24 cellular contexts compared by ENCODE assay signal in genomic region chr3:10631224-10631623, GRCh38.
"Had no signal": no experiment of that assay in that cellular context is flagged by ENCODE, and none has a peak within 500 bp of the region (broad histone marks: within the 10 kb centered on the region; RNA-seq: fewer than 3 reads in every experiment).

No MANE protein-coding gene starts in this region.

- H3K36me3 ChIP-seq: colonic mucosa, esophagus squamous epithelium, gastrocnemius medialis, heart right ventricle, left ventricle myocardium inferior, lower lobe of right lung had no signal

- H3K27ac ChIP-seq: colonic mucosa, epithelial cell of prostate, esophagus squamous epithelium, gastrocnemius medialis, heart right ventricle, left ventricle myocardium inferior, lower lobe of right lung had no signal

- H3K27me3 ChIP-seq: colonic mucosa, gastrocnemius medialis had no signal

- DNase-seq: colonic mucosa; cortex of kidney; effector CD8-positive, alpha-beta T cell; effector memory CD8-positive, alpha-beta T cell; endodermal cell; erythroblast; esophagus squamous epithelium; foreskin fibroblast; foreskin melanocyte; gastrocnemius medialis; glutamatergic neuron; head of caudate nucleus; heart right ventricle; hippocampal formation; left cardiac atrium; left ventricle myocardium inferior; lower lobe of right lung; mesenchymal stem cell; midbrain had no signal

- H3K4me3 ChIP-seq: colonic mucosa, esophagus squamous epithelium, gastrocnemius medialis, heart right ventricle, left ventricle myocardium inferior, lower lobe of right lung had no signal

- ATAC-seq: effector memory CD8-positive, alpha-beta T cell; esophagus mucosa; gastrocnemius medialis; heart right ventricle; left cardiac atrium; lower lobe of right lung had no signal

- H3K4me1 ChIP-seq: colonic mucosa, esophagus squamous epithelium, gastrocnemius medialis, heart right ventricle, left ventricle myocardium inferior, lower lobe of right lung had no signal

- H3K9me3 ChIP-seq: colonic mucosa, esophagus squamous epithelium, gastrocnemius medialis, left ventricle myocardium inferior, lower lobe of right lung had no signal

- FAIRE-seq: endometrium, islet of Langerhans, keratinocyte had no signal
